ENCODE assay signal across 24 cellular contexts in the genomic region with DNA sequence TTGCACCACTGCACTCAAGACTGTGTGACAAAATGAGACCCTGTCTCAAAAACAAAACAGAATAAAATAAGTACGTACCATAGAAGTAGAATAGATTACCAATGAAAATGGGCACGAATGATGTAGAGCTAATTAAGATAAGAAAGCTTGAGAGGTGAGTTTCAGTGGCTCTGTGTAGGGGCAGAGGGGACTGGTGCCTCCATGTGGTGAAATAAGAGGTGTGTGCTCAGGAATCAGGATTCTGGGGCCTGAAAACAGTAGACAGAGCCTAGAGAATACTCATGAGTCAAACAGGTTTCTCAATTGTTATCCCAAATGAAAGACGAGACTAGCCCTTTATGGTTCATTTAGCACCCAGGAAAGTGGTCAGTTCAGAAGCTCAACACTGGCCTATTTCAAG.
"Had no signal": no experiment of that assay in that cellular context is flagged by ENCODE, and none has a peak within 500 bp of the region (broad histone marks: within the 10 kb centered on the region; RNA-seq: fewer than 3 reads in every experiment).

No MANE protein-coding gene starts in this region.

- ATAC-seq: activated CD4-positive, alpha-beta T cell treated with anti-CD3 and anti-CD28 coated beads for 36 hours; activated T-helper 17 cell treated with anti-CD3 and anti-CD28 coated beads, Interleukin-2, amount 50 U/mL, for 72 hours; esophagus mucosa; mucosa of descending colon; right lobe of liver; stimulated activated effector memory CD8-positive, alpha-beta T cell treated with anti-CD3 and anti-CD28 coated beads, Interleukin-12 subunit alpha, Interleukin-12 subunit beta, amount 100 ng/mL, for 72 hours; stimulated activated naive CD8-positive, alpha-beta T cell treated with anti-CD3 and anti-CD28 coated beads, Interleukin-15, amount 100 ng/mL, for 72 hours had no signal

- H3K4me1 Mint-ChIP-seq: activated B cell treated with CpG ODN at 0.5 μM for 24 hours; activated CD4-positive, alpha-beta T cell treated with anti-CD3 and anti-CD28 coated beads for 36 hours; activated naive CD8-positive, alpha-beta T cell treated with anti-CD3 and anti-CD28 coated beads for 36 hours; activated T-helper 17 cell treated with anti-CD3 and anti-CD28 coated beads, Interleukin-2, amount 50 U/mL, for 72 hours; stimulated activated effector memory CD8-positive, alpha-beta T cell treated with anti-CD3 and anti-CD28 coated beads, Interleukin-12 subunit alpha, Interleukin-12 subunit beta, amount 100 ng/mL, for 72 hours; stimulated activated naive CD8-positive, alpha-beta T cell treated with anti-CD3 and anti-CD28 coated beads, Interleukin-15, amount 100 ng/mL, for 72 hours had no signal

- H3K27me3 Mint-ChIP-seq: activated B cell treated with CpG ODN at 0.5 μM for 24 hours; activated CD4-positive, alpha-beta T cell treated with anti-CD3 and anti-CD28 coated beads for 36 hours; activated naive CD8-positive, alpha-beta T cell treated with anti-CD3 and anti-CD28 coated beads for 36 hours; activated T-cell treated with anti-CD3 and anti-CD28 coated beads, Interleukin-2, amount 50 U/mL, for 24 hours; activated T-helper 17 cell treated with anti-CD3 and anti-CD28 coated beads, Interleukin-2, amount 50 U/mL, for 72 hours; stimulated activated naive CD8-positive, alpha-beta T cell treated with anti-CD3 and anti-CD28 coated beads, Interleukin-15, amount 100 ng/mL, for 72 hours had no signal

- H3K36me3 ChIP-seq: right lobe of liver, tibial artery had no signal

- H3K27me3 ChIP-seq: right lobe of liver, tibial artery had no signal

- H3K27ac ChIP-seq: right lobe of liver, skin epidermis, tibial artery had no signal

- H3K27ac Mint-ChIP-seq: activated B cell treated with CpG ODN at 0.5 μM for 24 hours; activated CD4-positive, alpha-beta T cell treated with anti-CD3 and anti-CD28 coated beads for 36 hours; activated naive CD8-positive, alpha-beta T cell treated with anti-CD3 and anti-CD28 coated beads for 36 hours; activated T-cell treated with anti-CD3 and anti-CD28 coated beads, Interleukin-2, amount 50 U/mL, for 24 hours; activated T-helper 17 cell treated with anti-CD3 and anti-CD28 coated beads, Interleukin-2, amount 50 U/mL, for 72 hours; nephron progenitor cell; stimulated activated effector memory CD8-positive, alpha-beta T cell treated with anti-CD3 and anti-CD28 coated beads, Interleukin-12 subunit alpha, Interleukin-12 subunit beta, amount 100 ng/mL, for 72 hours; stimulated activated naive CD8-positive, alpha-beta T cell treated with anti-CD3 and anti-CD28 coated beads, Interleukin-15, amount 100 ng/mL, for 72 hours had no signal

- H3K4me3 ChIP-seq: mucosa of descending colon, right lobe of liver, skin epidermis, tibial artery had no signal

- H3K9me3 Mint-ChIP-seq: activated naive CD8-positive, alpha-beta T cell treated with anti-CD3 and anti-CD28 coated beads for 36 hours; activated T-helper 17 cell treated with anti-CD3 and anti-CD28 coated beads, Interleukin-2, amount 50 U/mL, for 72 hours; nephron progenitor cell had no signal

- H3K9me3 ChIP-seq: mucosa of descending colon, right lobe of liver, tibial artery had no signal

- H3K36me3 Mint-ChIP-seq: activated naive CD8-positive, alpha-beta T cell treated with anti-CD3 and anti-CD28 coated beads for 36 hours; stimulated activated effector memory CD8-positive, alpha-beta T cell treated with anti-CD3 and anti-CD28 coated beads, Interleukin-12 subunit alpha, Interleukin-12 subunit beta, amount 100 ng/mL, for 72 hours had no signal

- DNase-seq: activated B cell treated with CpG ODN at 0.5 μM for 24 hours; activated CD4-positive, alpha-beta T cell treated with anti-CD3 and anti-CD28 coated beads for 36 hours; activated CD4-positive, alpha-beta T cell treated with anti-CD3 and anti-CD28 coated beads, Interleukin-2, amount 50 U/mL, for 4 hours; activated CD8-positive, alpha-beta memory T cell treated with anti-CD3 and anti-CD28 coated beads for 24 hours; activated CD8-positive, alpha-beta memory T cell treated with anti-CD3 and anti-CD28 coated beads, Interleukin-2, amount 50 U/mL, for 4 hours; activated naive CD8-positive, alpha-beta T cell treated with anti-CD3 and anti-CD28 coated beads for 36 hours; activated T-cell treated with anti-CD3 and anti-CD28 coated beads, Interleukin-2, amount 50 U/mL, for 24 hours; central memory CD4-positive, alpha-beta T cell; dermis blood vessel endothelial cell; effector CD8-positive, alpha-beta T cell; foreskin melanocyte; mesenchymal stem cell; mucosa of descending colon; nephron progenitor cell; nucleus accumbens; right lobe of liver; stimulated activated CD4-positive, alpha-beta T cell treated with anti-CD3 and anti-CD28 coated beads, Interleukin-1b, Interleukin-23, amount 100 ng/mL, for 48 hours; stimulated activated naive CD8-positive, alpha-beta T cell treated with anti-CD3 and anti-CD28 coated beads, Interleukin-15, amount 100 ng/mL, for 72 hours; T-helper 9 cell; tibial artery had no signal

- H3K4me3 Mint-ChIP-seq: activated B cell treated with CpG ODN at 0.5 μM for 24 hours; activated CD4-positive, alpha-beta T cell treated with anti-CD3 and anti-CD28 coated beads for 36 hours; activated naive CD8-positive, alpha-beta T cell treated with anti-CD3 and anti-CD28 coated beads for 36 hours; activated T-cell treated with anti-CD3 and anti-CD28 coated beads, Interleukin-2, amount 50 U/mL, for 24 hours; activated T-helper 17 cell treated with anti-CD3 and anti-CD28 coated beads, Interleukin-2, amount 50 U/mL, for 72 hours; nephron progenitor cell; stimulated activated effector memory CD8-positive, alpha-beta T cell treated with anti-CD3 and anti-CD28 coated beads, Interleukin-12 subunit alpha, Interleukin-12 subunit beta, amount 100 ng/mL, for 72 hours; stimulated activated naive CD8-positive, alpha-beta T cell treated with anti-CD3 and anti-CD28 coated beads, Interleukin-15, amount 100 ng/mL, for 72 hours had no signal
